ENCODE assay signal across 18 cellular contexts in the genomic region with DNA sequence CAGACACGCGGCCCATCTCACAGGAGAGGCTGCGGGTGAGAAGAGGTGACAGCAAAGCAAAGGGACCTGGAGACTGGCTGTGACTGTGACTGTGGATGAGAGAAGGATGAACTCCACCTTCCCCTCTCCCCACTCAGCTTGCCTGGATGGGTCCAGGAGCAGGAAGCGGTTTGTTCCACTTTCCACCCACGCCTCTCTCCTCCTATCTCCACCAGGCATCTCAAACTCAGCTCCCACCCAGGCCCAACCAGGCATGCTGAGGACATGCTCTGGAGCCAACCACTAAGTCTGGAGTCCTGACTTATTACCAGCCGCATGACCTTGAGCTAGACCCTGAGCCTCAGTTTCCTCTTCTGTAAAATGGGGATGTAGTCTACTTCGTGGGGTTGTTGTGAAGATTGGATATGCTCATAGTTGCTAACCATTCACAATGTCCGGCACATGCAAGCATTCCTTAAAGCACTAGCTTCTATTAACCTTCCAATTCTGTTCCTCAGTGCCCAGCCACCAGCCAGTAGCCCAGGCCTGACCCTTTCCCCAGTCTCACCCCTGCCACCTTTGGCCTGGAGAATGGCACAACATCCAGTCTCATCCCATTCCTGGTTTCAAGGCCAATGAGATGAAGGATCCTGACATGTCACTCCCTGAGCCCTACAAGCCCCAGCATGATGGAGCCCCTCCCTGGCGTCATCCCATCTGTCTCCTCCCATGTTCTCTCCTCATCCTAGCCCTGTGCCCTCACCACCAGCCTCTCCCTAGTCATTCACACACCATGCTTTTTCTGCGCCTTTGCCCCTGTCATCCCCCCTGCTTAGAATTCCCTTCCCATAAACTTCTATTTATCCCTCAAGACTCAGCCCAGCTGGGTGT. TPM values are rescaled to one million over a fixed set of nuclear protein-coding genes. Genes with fewer than 3 reads are reported as not detected.
DNase-seq lines count a peak whose midpoint lies in the region; ATAC-seq, FAIRE-seq and TF ChIP-seq lines count a peak whose summit lies in the region.
"Had no signal": no experiment of that assay in that cellular context is flagged by ENCODE, and none has a peak within 500 bp of the region (broad histone marks: within the 10 kb centered on the region; RNA-seq: fewer than 3 reads in every experiment).

No MANE protein-coding gene starts in this region.

- H3K4me2 ChIP-seq in A549 = peak overlapping the region; percentile 69

- H3K4me3 ChIP-seq in A549 (no peak overlapping the region), Caco-2 (ENCODE audit: low read depth, low read length) (no peak overlapping the region)

- H3K4me1 ChIP-seq in A549 (peaks cover 12% of the 10 kb centered on the region; the same call in 2 of the 3 replicates), Caco-2 (peaks cover 4% of the 10 kb centered on the region; the same call in 1 of the 2 replicates)

- FAIRE-seq in A549 (lab: Jason Lieb, UNC) = no peak

- no peak for TF ChIP-seq EP300 in A549 (IDR thresholded peaks at IDR 0.05)

- H3K4me3 Mint-ChIP-seq in Caco-2 (ENCODE audit: unreplicated experiment) = peak overlapping the region; percentile 59
- H3K4me3 Mint-ChIP-seq: activated CD8-positive, alpha-beta memory T cell treated with anti-CD3 and anti-CD28 coated beads, Interleukin-2, amount 10 ng/mL, durations not matched to agents 7 days and 5 days had no signal

- intact Hi-C loops in Caco-2 (cut with micrococcal nuclease; ENCODE audit: unreplicated experiment) (no loop called here), Right ventricle myocardium superior (cut with DNase I) (no loop called here)

- no peaks in the 10 kb centered on the region for H3K36me3 ChIP-seq in Caco-2 (ENCODE audit: control insufficient read depth, insufficient read depth, low read length)

- H3K27me3 Mint-ChIP-seq in Caco-2 (ENCODE audit: insufficient read depth, unreplicated experiment) = peaks cover 6% of the 10 kb centered on the region

- WGBS in A549 (ENCODE audit: missing lambda C conversion rate) = 80% methylated on average over 10 of the region's 10 CpGs

- no peak for TF ChIP-seq POLR2A in A549 (IDR thresholded peaks at IDR 0.05; ENCODE audit: low read length)
- no peak for TF ChIP-seq POLR2A in erythroblast (IDR thresholded peaks at IDR 0.05; ENCODE audit: low read length)

- H3K36me3 Mint-ChIP-seq in Caco-2 (ENCODE audit: insufficient read depth, unreplicated experiment) = no peaks in the 10 kb centered on the region
- H3K36me3 Mint-ChIP-seq: activated CD8-positive, alpha-beta memory T cell treated with anti-CD3 and anti-CD28 coated beads, Interleukin-2, amount 10 ng/mL, durations not matched to agents 7 days and 5 days had no signal

- no peak overlapping the region for H3K27ac ChIP-seq in A549
- H3K27ac ChIP-seq: testis, VCaP had no signal

- H3K9me3 ChIP-seq in A549 = no peaks in the 10 kb centered on the region
- no peaks in the 10 kb centered on the region for H3K9me3 ChIP-seq in Caco-2
- H3K9me3 ChIP-seq: testis had no signal

- H3K4me1 Mint-ChIP-seq in Caco-2 (ENCODE audit: low read depth, unreplicated experiment) = peaks cover 6% of the 10 kb centered on the region

- H3K27ac Mint-ChIP-seq in Caco-2 (ENCODE audit: unreplicated experiment) = no peak overlapping the region
- H3K27ac Mint-ChIP-seq: activated CD8-positive, alpha-beta memory T cell treated with anti-CD3 and anti-CD28 coated beads, Interleukin-2, amount 10 ng/mL, durations not matched to agents 7 days and 5 days had no signal

- no peaks in the 10 kb centered on the region for H3K9me3 Mint-ChIP-seq in Caco-2 (ENCODE audit: unreplicated experiment)

- ATAC-seq in A549 (no peak), GM19463 (IDR thresholded peaks at IDR 0.05; ENCODE audit: unreplicated experiment) (no peak), Right ventricle myocardium superior (ENCODE audit: poor library complexity) (no peak)
- ATAC-seq: activated CD8-positive, alpha-beta memory T cell treated with anti-CD3 and anti-CD28 coated beads, Interleukin-2, amount 10 ng/mL, durations not matched to agents 7 days and 5 days had no signal

- POLR2A ChIA-PET in A549 (lab: Yijun Ruan, JAX) (interaction anchor here (1.2 to 1.4 kb wide), 2 partner anchors 13 to 58 kb away, joined by 3 to 5 read pairs; a partner anchor contains a TSS), Caco-2 (lab: Charles Lee) (no interaction called here)

- TF ChIP-seq CTCF in A549 (IDR thresholded peaks at IDR 0.05) (no peak), Caco-2 (IDR thresholded peaks at IDR 0.05; ENCODE audit: insufficient read depth in 1 of 2, low read depth in 1 of 2, low read length in 1 of 2, severe bottlenecking in 1 of 2, unreplicated experiment in 1 of 2) (no peak)

- BruUV-seq in Caco-2 (replicated peaks; lab: Mats Ljungman, UMichigan) = no TSS peak

- TF ChIP-seq RAD21 in A549 (conservative IDR thresholded peaks at IDR 0.05 in 1 of 2, IDR thresholded peaks at IDR 0.05 in 1 of 2) = no peak

- no peaks in the 10 kb centered on the region for H3K27me3 ChIP-seq in Caco-2 (replicated peaks; ENCODE audit: control insufficient read depth, insufficient read depth, low read length)
- H3K27me3 ChIP-seq: testis had no signal

- CTCF ChIA-PET in A549 (lab: Yijun Ruan, JAX) = interaction anchor here (0.8 to 43.9 kb wide), 7 partner anchors 22 to 135 kb away, joined by 3 to 2039 read pairs (median 324); a partner anchor contains a TSS
- CTCF ChIA-PET in Caco-2 (lab: Charles Lee) = interaction anchor here (1.0 kb wide), 1 partner anchor 13 kb away, joined by 3 read pairs; no protein-coding TSS in a partner anchor

- no peak for DNase-seq in A549 (ENCODE audit: low read depth in 1 of 2, low spot score in 1 of 2)
- no peak for DNase-seq in Caco-2
- peak; percentile 27 for DNase-seq in NCI-H2171 (lab: John Stamatoyannopoulos, UW)
- peak; percentile 19 to 29 for DNase-seq in erythroblast (lab: John Stamatoyannopoulos, UW)
- DNase-seq in midbrain (lab: John Stamatoyannopoulos, UW) = no peak
- no peak for DNase-seq in activated CD4-positive, CD25-positive, alpha-beta regulatory T cell treated with anti-CD3 and anti-CD28 coated beads, Interleukin-2, amount 50 U/mL, for 72 hours
- no peak for DNase-seq in Right ventricle myocardium superior
- DNase-seq: activated CD8-positive, alpha-beta memory T cell treated with anti-CD3 and anti-CD28 coated beads, Interleukin-2, amount 10 ng/mL, durations not matched to agents 7 days and 5 days; activated naive CD4-positive, alpha-beta T cell treated with anti-CD3 and anti-CD28 coated beads, Interleukin-2, amount 50 U/mL, for 16 hours; effector memory CD4-positive, alpha-beta T cell; NCI-H524 treated with DMSO at 0.1 percent for 48 hours; stimulated activated CD4-positive, alpha-beta T cell treated with anti-CD3 and anti-CD28 coated beads, Interleukin-1b, Interleukin-23, amount 100 ng/mL, for 48 hours; testis had no signal

TF ChIP-seq in A549, 52 proteins besides CTCF, POLR2A, EP300 and RAD21:
- TF ChIP-seq EHF (CRISPR knock-in tag; IDR thresholded peaks at IDR 0.05) (no peak), CBX2 (IDR thresholded peaks at IDR 0.05; ENCODE audit: borderline replicate concordance, low read depth) (no peak), BHLHE40 (IDR thresholded peaks at IDR 0.05; ENCODE audit: low read depth, low read length) (no peak), ESRRA (IDR thresholded peaks at IDR 0.05; ENCODE audit: borderline replicate concordance, low read length) (peak; percentile 88), TFCP2L1 (CRISPR knock-in tag; IDR thresholded peaks at IDR 0.05) (no peak), FOSB (CRISPR knock-in tag; IDR thresholded peaks at IDR 0.05) (no peak)

RNA-seq across cellular contexts. Expression of a gene that starts 2.3 kb away (rescaled TPM):
- 0.06 and 0.12 TPM in 2 replicates for polyA plus RNA-seq in A549 (2011; rRNA removed)
- polyA plus RNA-seq in A549 (2012; cell fraction: cytosol; rRNA removed) = 0.04 TPM in 2 replicates
- polyA plus RNA-seq in A549 (2012; cell fraction: nucleus; rRNA removed) = 0.34 and 0.42 TPM in 2 replicates
- 0.09 to 0.15 TPM (median 0.13 TPM) in 3 replicates for polyA plus RNA-seq in A549 (2017; fragmentation: RNase III; extraction: RNeasy Plus Mini Kit Qiagen cat#74134 plus additional on column Dnase treatment)
- polyA minus RNA-seq in A549 (2011; rRNA and poly(A)+ RNA removed) = 0.04 and 0.10 TPM in 2 replicates
- not detected in 2 replicates for total RNA-seq in Caco-2 (2022)
- 0.11 TPM for total RNA-seq in Right ventricle myocardium superior
- total RNA-seq: activated CD8-positive, alpha-beta memory T cell treated with anti-CD3 and anti-CD28 coated beads, Interleukin-2, amount 10 ng/mL, durations not matched to agents 7 days and 5 days; fibroblast of villous mesenchyme had no signal
- polyA plus RNA-seq: BJ had no signal

RNA-seq across cellular contexts. Expression of a gene that starts 9.9 kb away (rescaled TPM):
- polyA plus RNA-seq in A549 (2011; rRNA removed) (0.19 TPM in 1 of 2 replicates, not detected in the other), A549 (2017; fragmentation: RNase III; extraction: RNeasy Plus Mini Kit Qiagen cat#74134 plus additional on column Dnase treatment) (0.12 to 0.28 TPM (median 0.22 TPM) in 3 replicates)
- 0.31 and 0.32 TPM in 2 replicates for polyA plus RNA-seq in A549 (2012; cell fraction: cytosol; rRNA removed)
- 0.24 TPM in 1 of 2 replicates, not detected in the other for polyA plus RNA-seq in A549 (2012; cell fraction: nucleus; rRNA removed)
- not detected in 2 replicates for polyA minus RNA-seq in A549 (2011; rRNA and poly(A)+ RNA removed)
- total RNA-seq in Caco-2 (2022) (not detected in 2 replicates), Right ventricle myocardium superior (not detected)
- total RNA-seq: activated CD8-positive, alpha-beta memory T cell treated with anti-CD3 and anti-CD28 coated beads, Interleukin-2, amount 10 ng/mL, durations not matched to agents 7 days and 5 days; fibroblast of villous mesenchyme had no signal
- polyA plus RNA-seq: BJ, neural cell had no signal

RNA-seq across cellular contexts. Expression of a gene that starts 19.3 kb away (rescaled TPM):
- polyA plus RNA-seq in A549 (2011; rRNA removed) = 0.05 and 0.07 TPM in 2 replicates
- polyA plus RNA-seq in A549 (2012; cell fraction: cytosol; rRNA removed) = 0.12 and 0.17 TPM in 2 replicates
- 0.11 and 0.31 TPM in 2 replicates for polyA plus RNA-seq in A549 (2012; cell fraction: nucleus; rRNA removed)
- polyA plus RNA-seq in A549 (2017; fragmentation: RNase III; extraction: RNeasy Plus Mini Kit Qiagen cat#74134 plus additional on column Dnase treatment) = 0.10 to 0.26 TPM (median 0.24 TPM) in 3 replicates
- 0.21 and 0.34 TPM in 2 replicates for polyA minus RNA-seq in A549 (2011; rRNA and poly(A)+ RNA removed)
- 11.4 and 13.3 TPM in 2 replicates for total RNA-seq in Caco-2 (2022)
- total RNA-seq in Right ventricle myocardium superior = 22.3 TPM

RNA-seq across cellular contexts. Expression of a gene that starts 44.7 kb away (rescaled TPM):
- 6.7 and 7.1 TPM in 2 replicates for polyA plus RNA-seq in A549 (2011; rRNA removed)
- 5.0 and 5.1 TPM in 2 replicates for polyA plus RNA-seq in A549 (2012; cell fraction: cytosol; rRNA removed)
- polyA plus RNA-seq in A549 (2012; cell fraction: nucleus; rRNA removed) = 4.7 and 7.1 TPM in 2 replicates
- polyA plus RNA-seq in A549 (2017; fragmentation: RNase III; extraction: RNeasy Plus Mini Kit Qiagen cat#74134 plus additional on column Dnase treatment) = 5.2 to 8.3 TPM (median 6.6 TPM) in 3 replicates
- 3.5 and 4.4 TPM in 2 replicates for polyA minus RNA-seq in A549 (2011; rRNA and poly(A)+ RNA removed)
- not detected in 2 replicates for total RNA-seq in Caco-2 (2022)
- 1.2 TPM for total RNA-seq in Right ventricle myocardium superior
- total RNA-seq: activated CD8-positive, alpha-beta memory T cell treated with anti-CD3 and anti-CD28 coated beads, Interleukin-2, amount 10 ng/mL, durations not matched to agents 7 days and 5 days had no signal

RNA-seq across cellular contexts. Expression of a gene that starts 58.5 kb away (rescaled TPM):
- 130 and 213 TPM in 2 replicates for polyA plus RNA-seq in A549 (2011; rRNA removed)
- polyA plus RNA-seq in A549 (2012; cell fraction: cytosol; rRNA removed) = 141 and 153 TPM in 2 replicates
- 63.3 and 107 TPM in 2 replicates for polyA plus RNA-seq in A549 (2012; cell fraction: nucleus; rRNA removed)
- 543 to 568 TPM (median 544 TPM) in 3 replicates for polyA plus RNA-seq in A549 (2017; fragmentation: RNase III; extraction: RNeasy Plus Mini Kit Qiagen cat#74134 plus additional on column Dnase treatment)
- 100 and 113 TPM in 2 replicates for polyA minus RNA-seq in A549 (2011; rRNA and poly(A)+ RNA removed)
- 335 and 350 TPM in 2 replicates for total RNA-seq in Caco-2 (2022)
- 94.8 TPM for total RNA-seq in Right ventricle myocardium superior

Comparison
In these comparisons a context has a peak if more than half of its experiments do, and no peak if none do; other contexts are left out.
1. DNase-seq: peak in NCI-H2171 (single experiment) and erythroblast (2 of 2); none in A549 (0 of 2), Caco-2 (0 of 2), midbrain (single experiment), activated CD4-positive, CD25-positive, alpha-beta regulatory T cell treated with anti-CD3 and anti-CD28 coated beads, Interleukin-2, amount 50 U/mL, for 72 hours (single experiment) and Right ventricle myocardium superior (single experiment).